21 cellular contexts compared by ENCODE assay signal in the genomic region with DNA sequence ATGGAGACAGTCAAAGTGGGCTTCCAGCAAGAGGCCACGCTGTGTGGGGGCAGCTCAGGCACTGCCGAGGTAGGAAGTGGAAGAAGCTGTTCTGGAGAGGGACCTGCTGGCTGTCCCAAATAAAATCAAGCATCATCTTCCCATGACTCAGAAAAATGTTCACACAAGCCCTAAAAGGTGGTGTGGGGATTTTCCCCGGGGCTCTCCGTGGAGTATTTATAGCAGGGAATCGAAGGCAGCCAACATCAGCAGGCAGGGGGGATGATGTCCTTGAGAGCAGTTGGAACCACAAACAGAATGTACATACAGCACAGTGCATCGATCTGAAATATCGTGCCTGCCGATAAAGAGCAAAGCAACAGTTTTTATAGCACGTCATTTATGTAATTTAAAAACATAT. TPM values are rescaled to one million over a fixed set of nuclear protein-coding genes. Genes with fewer than 3 reads are reported as not detected.
DNase-seq lines count a peak whose midpoint lies in the region; ATAC-seq and TF ChIP-seq lines count a peak whose summit lies in the region.
"Had no signal": no experiment of that assay in that cellular context is flagged by ENCODE, and none has a peak within 500 bp of the region (broad histone marks: within the 10 kb centered on the region; RNA-seq: fewer than 3 reads in every experiment).

No MANE protein-coding gene starts in this region.

- CTCF ChIA-PET in CD8-positive, alpha-beta T cell (lab: Charles Lee) = no interaction called here
- CTCF ChIA-PET in activated CD4-positive, alpha-beta T cell treated with anti-CD3 and anti-CD28 coated beads for 36 hours (lab: Charles Lee) = interaction anchor here (0.8 kb wide), 1 partner anchor 14 kb away, joined by 3 read pairs; no protein-coding TSS in a partner anchor

- H3K9me3 ChIP-seq in adipocyte (ENCODE audit: control insufficient read depth, low read length) = peaks cover 7% of the 10 kb centered on the region
- H3K9me3 ChIP-seq in psoas muscle = no peaks in the 10 kb centered on the region
- no peaks in the 10 kb centered on the region for H3K9me3 ChIP-seq in CD8-positive, alpha-beta T cell (ENCODE audit: low read length)

- H3K4me3 Mint-ChIP-seq in CD8-positive, alpha-beta T cell = no peak overlapping the region
- no peak overlapping the region for H3K4me3 Mint-ChIP-seq in activated CD4-positive, alpha-beta T cell treated with anti-CD3 and anti-CD28 coated beads for 36 hours

- H3K36me3 Mint-ChIP-seq in CD8-positive, alpha-beta T cell = no peaks in the 10 kb centered on the region
- H3K36me3 Mint-ChIP-seq in activated CD4-positive, alpha-beta T cell treated with anti-CD3 and anti-CD28 coated beads for 36 hours (ENCODE audit: low read depth) = no peaks in the 10 kb centered on the region

- POLR2A ChIA-PET in CD8-positive, alpha-beta T cell (lab: Charles Lee) = no interaction called here
- POLR2A ChIA-PET in activated CD4-positive, alpha-beta T cell treated with anti-CD3 and anti-CD28 coated beads for 36 hours (lab: Charles Lee) = no interaction called here

- intact Hi-C loops in psoas muscle (cut with DNase I) = no loop called here
- intact Hi-C loops in CD8-positive, alpha-beta T cell (cut with DNase I, micrococcal nuclease) = no loop called here
- intact Hi-C loops in activated CD4-positive, alpha-beta T cell treated with anti-CD3 and anti-CD28 coated beads for 36 hours (cut with DNase I, micrococcal nuclease) = loop anchor here in 1 of 2 experiments (10.0 kb wide), 1 partner anchor 264 kb away; no protein-coding TSS in a partner anchor

- H3K27ac Mint-ChIP-seq in CD8-positive, alpha-beta T cell = no peak overlapping the region
- no peak overlapping the region for H3K27ac Mint-ChIP-seq in activated CD4-positive, alpha-beta T cell treated with anti-CD3 and anti-CD28 coated beads for 36 hours

- H3K36me3 ChIP-seq in adipocyte (ENCODE audit: control insufficient read depth, insufficient read depth, low read length, severe bottlenecking) (no peaks in the 10 kb centered on the region), psoas muscle (ENCODE audit: insufficient read depth in 1 of 2, low read depth in 1 of 2) (no peaks in the 10 kb centered on the region)
- H3K36me3 ChIP-seq in CD8-positive, alpha-beta T cell (ENCODE audit: insufficient read depth, low read length) = no peaks in the 10 kb centered on the region

- H3K4me1 ChIP-seq in adipocyte (ENCODE audit: control insufficient read depth, insufficient read depth, low read length) (peaks cover 5% of the 10 kb centered on the region), psoas muscle (no peaks in the 10 kb centered on the region)
- H3K4me1 ChIP-seq in CD8-positive, alpha-beta T cell (ENCODE audit: insufficient read depth, low read length) = peaks cover 4% of the 10 kb centered on the region

- H3K27me3 ChIP-seq in adipocyte (replicated peaks; ENCODE audit: control insufficient read depth, insufficient read depth, low read length) (peaks cover 26% of the 10 kb centered on the region), psoas muscle (ENCODE audit: insufficient read depth in 3 of 3, low read length in 2 of 3) (peaks cover 0 to 23% (median 4%) of the 10 kb centered on the region in 3 donors)
- H3K27me3 ChIP-seq in CD8-positive, alpha-beta T cell (ENCODE audit: insufficient read depth, low read length) = peaks cover 3% of the 10 kb centered on the region

- ATAC-seq in GM18868 (IDR thresholded peaks at IDR 0.05; ENCODE audit: unreplicated experiment) (peak; percentile 24), psoas muscle (peak in 3 of 4 donors; percentile 20 to 46 (median 24)), HG02642 (IDR thresholded peaks at IDR 0.05; ENCODE audit: poor library complexity, unreplicated experiment) (no peak)
- no peak for ATAC-seq in CD8-positive, alpha-beta T cell
- ATAC-seq in activated CD4-positive, alpha-beta T cell treated with anti-CD3 and anti-CD28 coated beads for 36 hours = no peak
- ATAC-seq: K562 had no signal

- peak; percentile 4 for DNase-seq in GM03348 (ENCODE audit: low spot score)
- peak; percentile 3 for DNase-seq in adipocyte (ENCODE audit: low read depth)
- no peak for DNase-seq in psoas muscle
- no peak for DNase-seq in activated CD4-positive, alpha-beta T cell treated with anti-CD3 and anti-CD28 coated beads, Interleukin-2, amount 50 U/mL, for 1 hour
- no peak for DNase-seq in CD8-positive, alpha-beta T cell
- no peak for DNase-seq in activated CD4-positive, alpha-beta T cell treated with anti-CD3 and anti-CD28 coated beads for 36 hours
- DNase-seq: DND-41, GDM1, GM23248, HCEC 1CT, NCI-H1048, NCI-H146, NCI-H2081, NCI-H510A, NCI-H82 had no signal

- peaks cover 6% of the 10 kb centered on the region for H3K27me3 Mint-ChIP-seq in CD8-positive, alpha-beta T cell (ENCODE audit: low read depth)
- peaks cover 5% of the 10 kb centered on the region for H3K27me3 Mint-ChIP-seq in activated CD4-positive, alpha-beta T cell treated with anti-CD3 and anti-CD28 coated beads for 36 hours

- no peak overlapping the region for H3K4me3 ChIP-seq in adipocyte (ENCODE audit: low read length)
- H3K4me3 ChIP-seq in psoas muscle = no peak overlapping the region
- no peak overlapping the region for H3K4me3 ChIP-seq in CD8-positive, alpha-beta T cell (ENCODE audit: low read depth, low read length)
- H3K4me3 ChIP-seq: GM23248, K562 had no signal

- H3K27ac ChIP-seq in psoas muscle = no peak overlapping the region
- no peak overlapping the region for H3K27ac ChIP-seq in CD8-positive, alpha-beta T cell (ENCODE audit: low read depth, low read length)
- H3K27ac ChIP-seq: GM23248 had no signal

- H3K4me1 Mint-ChIP-seq in CD8-positive, alpha-beta T cell (ENCODE audit: low read depth) = peaks cover 4% of the 10 kb centered on the region
- H3K4me1 Mint-ChIP-seq in activated CD4-positive, alpha-beta T cell treated with anti-CD3 and anti-CD28 coated beads for 36 hours = peaks cover 16% of the 10 kb centered on the region

- peaks cover 8% of the 10 kb centered on the region for H3K9me3 Mint-ChIP-seq in CD8-positive, alpha-beta T cell
- H3K9me3 Mint-ChIP-seq in activated CD4-positive, alpha-beta T cell treated with anti-CD3 and anti-CD28 coated beads for 36 hours (ENCODE audit: low read depth) = peaks cover 7% of the 10 kb centered on the region

- no peak overlapping the region for H3K9ac ChIP-seq in adipocyte (ENCODE audit: low read length)
- H3K9ac ChIP-seq: GM23248 had no signal

- no peak for TF ChIP-seq CTCF in psoas muscle (IDR thresholded peaks at IDR 0.05)
- TF ChIP-seq CTCF in CD8-positive, alpha-beta T cell (IDR thresholded peaks at IDR 0.05) = no peak

- 42 to 50% (median 44%) methylated on average over 9 of the region's 9 CpGs for WGBS in psoas muscle, 3 donors

RNA-seq across cellular contexts. Expression of gene PRR23E, which starts 27.6 kb away (rescaled TPM):
- not detected for total RNA-seq in psoas muscle
- polyA plus RNA-seq in psoas muscle = not detected
- not detected for total RNA-seq in CD8-positive, alpha-beta T cell
- total RNA-seq in activated CD4-positive, alpha-beta T cell treated with anti-CD3 and anti-CD28 coated beads for 36 hours = not detected
- total RNA-seq: GM23248, K562, SK-MEL-5 had no signal
- polyA plus RNA-seq: AG04450, BJ, GM23248, K562 had no signal

Comparison
In these comparisons a context has a peak if more than half of its experiments do, and no peak if none do; other contexts are left out.
1. DNase-seq: peak in GM03348 (single experiment) and adipocyte (single experiment); none in psoas muscle (0 of 2), activated CD4-positive, alpha-beta T cell treated with anti-CD3 and anti-CD28 coated beads, Interleukin-2, amount 50 U/mL, for 1 hour (single experiment), CD8-positive, alpha-beta T cell (0 of 7) and activated CD4-positive, alpha-beta T cell treated with anti-CD3 and anti-CD28 coated beads for 36 hours (single experiment).
2. ATAC-seq: peak in GM18868 (single experiment) and psoas muscle (3 of 4); none in HG02642 (single experiment), CD8-positive, alpha-beta T cell (single experiment) and activated CD4-positive, alpha-beta T cell treated with anti-CD3 and anti-CD28 coated beads for 36 hours (single experiment).